Comparison of ENCODE assay signal across 1 cellular context in genomic region chr17:1271020-1271423, GRCh38.
TF ChIP-seq lines count a peak whose summit lies in the region.

No MANE protein-coding gene starts in this region.

TF ChIP-seq in GM12878, 131 proteins besides CTCF, POLR2A, EP300 and RAD21:
- peak; percentile 8 for TF ChIP-seq HDAC6 (IDR thresholded peaks at IDR 0.05; ENCODE audit: unreplicated experiment)
- TF ChIP-seq ELK1 (IDR thresholded peaks at IDR 0.05; ENCODE audit: low read depth, low read length), result no peak
